Comparison of ENCODE assay signal across 8 cellular contexts in the genomic region with DNA sequence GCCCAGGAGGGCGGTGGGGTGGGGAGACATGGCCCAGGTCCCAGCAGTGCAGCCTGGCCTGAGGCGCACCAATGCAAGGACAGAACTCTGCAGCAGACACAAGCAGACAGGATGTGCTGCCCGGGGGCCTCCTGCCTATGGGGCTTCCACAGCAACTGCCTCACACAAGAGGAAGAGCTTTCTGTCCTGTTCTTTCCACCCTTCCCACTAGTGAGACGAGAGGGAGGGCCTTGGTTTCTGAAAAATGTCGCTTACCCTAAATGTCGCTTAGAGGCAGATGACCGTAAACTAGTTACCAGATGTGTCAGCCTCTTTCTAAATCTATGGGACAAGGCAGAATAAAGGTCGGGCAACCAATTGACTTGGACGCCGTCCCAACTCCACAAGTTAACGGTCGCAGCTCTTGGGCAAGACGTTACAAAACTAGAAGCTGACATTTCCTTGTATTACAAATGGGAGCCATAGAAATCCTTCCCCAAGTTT. TPM values are rescaled to one million over a fixed set of nuclear protein-coding genes. Genes with fewer than 3 reads are reported as not detected.
DNase-seq lines count a peak whose midpoint lies in the region; ATAC-seq and TF ChIP-seq lines count a peak whose summit lies in the region.

A gene with protein sequence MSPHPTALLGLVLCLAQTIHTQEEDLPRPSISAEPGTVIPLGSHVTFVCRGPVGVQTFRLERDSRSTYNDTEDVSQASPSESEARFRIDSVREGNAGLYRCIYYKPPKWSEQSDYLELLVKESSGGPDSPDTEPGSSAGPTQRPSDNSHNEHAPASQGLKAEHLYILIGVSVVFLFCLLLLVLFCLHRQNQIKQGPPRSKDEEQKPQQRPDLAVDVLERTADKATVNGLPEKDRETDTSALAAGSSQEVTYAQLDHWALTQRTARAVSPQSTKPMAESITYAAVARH (minus strand): TSS at position 157 of the 483 bp plus-strand sequence. CDS start 127 bp downstream, at position 30.

- 35% methylated on average over 11 of the region's 13 CpGs for WGBS in mammary epithelial cell (ENCODE audit: low coverage, missing lambda C conversion rate)
- WGBS in urinary bladder: 44% methylated on average over 13 of the region's 13 CpGs

- in situ Hi-C loops in mammary epithelial cell (cut with MboI; ENCODE audit: low sequenced_read_pairs in 2 of 2): no loop called here

- no peak within 1 kb of the TSS for H3K27ac ChIP-seq in mammary epithelial cell (ENCODE audit: insufficient read depth, low read depth, low read length)
- peak within 1 kb of the TSS; percentile 56 for H3K27ac ChIP-seq in muscle layer of duodenum (ENCODE audit: low read length)
- H3K27ac ChIP-seq in urinary bladder (ENCODE audit: low read depth): no peak within 1 kb of the TSS

- no peaks in the 10 kb centered on the region for H3K4me1 Mint-ChIP-seq in MCF 10A (ENCODE audit: insufficient read depth, unreplicated experiment)
- H3K4me1 Mint-ChIP-seq in activated naive CD8-positive, alpha-beta T cell treated with anti-CD3 and anti-CD28 coated beads, Interleukin-2, amount 50 U/mL, for 24 hours: peaks cover 79% of the 10 kb centered on the region

- H3K27me3 Mint-ChIP-seq in MCF 10A (ENCODE audit: insufficient read depth, unreplicated experiment): no peaks in the 10 kb centered on the region
- H3K27me3 Mint-ChIP-seq in activated naive CD8-positive, alpha-beta T cell treated with anti-CD3 and anti-CD28 coated beads, Interleukin-2, amount 50 U/mL, for 24 hours: peaks cover 6% of the 10 kb centered on the region

- BruUV-seq in MCF 10A (replicated peaks; lab: Mats Ljungman, UMichigan) (no TSS peak), mammary epithelial cell (replicated peaks; lab: Mats Ljungman, UMichigan) (no TSS peak)

- H3K4me1 ChIP-seq in mammary epithelial cell (ENCODE audit: insufficient read depth, low read length): no peaks in the 10 kb centered on the region
- no peaks in the 10 kb centered on the region for H3K4me1 ChIP-seq in muscle layer of duodenum (ENCODE audit: control insufficient read depth in 1 of 2, insufficient read depth in 2 of 2, low read length in 2 of 2)
- no peaks in the 10 kb centered on the region for H3K4me1 ChIP-seq in urinary bladder (ENCODE audit: insufficient read depth)

- H3K27me3 ChIP-seq in mammary epithelial cell (ENCODE audit: insufficient read depth, low read length) (no peaks in the 10 kb centered on the region), muscle layer of duodenum (ENCODE audit: low read depth, low read length) (no peaks in the 10 kb centered on the region)

- H3K9me3 Mint-ChIP-seq in MCF 10A (ENCODE audit: unreplicated experiment): no peaks in the 10 kb centered on the region
- H3K9me3 Mint-ChIP-seq in activated naive CD8-positive, alpha-beta T cell treated with anti-CD3 and anti-CD28 coated beads, Interleukin-2, amount 50 U/mL, for 24 hours: no peaks in the 10 kb centered on the region

- POLR2A ChIA-PET in MCF 10A (lab: Yijun Ruan, JAX): interaction anchor here (0.6 kb wide), 1 partner anchor 925 kb away, joined by 3 read pairs; no protein-coding TSS in a partner anchor

- CTCF ChIA-PET in MCF 10A (lab: Yijun Ruan, JAX): interaction anchor here (1.6 kb wide), 1 partner anchor 26 kb away, joined by 5 read pairs; no protein-coding TSS in a partner anchor
- CTCF ChIA-PET in mammary epithelial cell (lab: Charles Lee; ENCODE audit: low non-redundant PET): no interaction called here

- no peak within 1 kb of the TSS for H3K4me3 Mint-ChIP-seq in MCF 10A (ENCODE audit: unreplicated experiment)
- peak within 1 kb of the TSS; percentile 84 for H3K4me3 Mint-ChIP-seq in activated naive CD8-positive, alpha-beta T cell treated with anti-CD3 and anti-CD28 coated beads, Interleukin-2, amount 50 U/mL, for 24 hours

- TF ChIP-seq CTCF in MCF 10A (IDR thresholded peaks at IDR 0.05; ENCODE audit: unreplicated experiment) (no peak), mammary epithelial cell (conservative IDR thresholded peaks at IDR 0.05 in 1 of 2, IDR thresholded peaks at IDR 0.05 in 1 of 2; ENCODE audit: extremely low read depth in 1 of 2, insufficient read depth in 1 of 2, low read depth in 1 of 2, low read length in 2 of 2) (no peak)

- H3K4me3 ChIP-seq in mammary epithelial cell (replicated peaks in 1 of 3; ENCODE audit: insufficient read depth in 1 of 3, low read depth in 2 of 3, low read length in 3 of 3) (no peak within 1 kb of the TSS), muscle layer of duodenum (ENCODE audit: low read depth in 1 of 2, low read length in 2 of 2) (peak within 1 kb of the TSS; percentile 39 to 40), urinary bladder (ENCODE audit: low read depth, low read length) (no peak within 1 kb of the TSS)

- H4K20me1 ChIP-seq in mammary epithelial cell (ENCODE audit: insufficient read depth, low read length): no peaks in the 10 kb centered on the region

- H3K9ac ChIP-seq in mammary epithelial cell (ENCODE audit: insufficient read depth, low read length): no peak within 1 kb of the TSS

- H3K36me3 ChIP-seq in mammary epithelial cell (ENCODE audit: insufficient read depth, low read length) (no peaks in the 10 kb centered on the region), muscle layer of duodenum (ENCODE audit: control insufficient read depth in 1 of 2, insufficient read depth in 2 of 2, low read length in 2 of 2) (no peaks in the 10 kb centered on the region), urinary bladder (ENCODE audit: insufficient read depth) (no peaks in the 10 kb centered on the region)

- intact Hi-C loops in MCF 10A (cut with micrococcal nuclease) (no loop called here), mammary epithelial cell (cut with micrococcal nuclease) (no loop called here)

- dilution Hi-C loops in mammary epithelial cell (cut with HindIII; ENCODE audit: low sequenced_read_pairs): no loop called here

- no peak within 1 kb of the TSS for H3K27ac Mint-ChIP-seq in MCF 10A (ENCODE audit: low read depth, unreplicated experiment)
- H3K27ac Mint-ChIP-seq in activated naive CD8-positive, alpha-beta T cell treated with anti-CD3 and anti-CD28 coated beads, Interleukin-2, amount 50 U/mL, for 24 hours: peak within 1 kb of the TSS; percentile 86

- no peaks in the 10 kb centered on the region for H3K36me3 Mint-ChIP-seq in MCF 10A (ENCODE audit: insufficient read depth, unreplicated experiment)
- H3K36me3 Mint-ChIP-seq in activated naive CD8-positive, alpha-beta T cell treated with anti-CD3 and anti-CD28 coated beads, Interleukin-2, amount 50 U/mL, for 24 hours (ENCODE audit: low read depth): peaks cover 4% of the 10 kb centered on the region

- peaks cover 3% of the 10 kb centered on the region for H3K9me3 ChIP-seq in mammary epithelial cell (replicated peaks; ENCODE audit: insufficient read depth, low read length)
- H3K9me3 ChIP-seq in muscle layer of duodenum (ENCODE audit: control insufficient read depth in 1 of 2, low read length in 2 of 2): no peaks in the 10 kb centered on the region

- H2AFZ ChIP-seq in mammary epithelial cell (ENCODE audit: low read depth, low read length): no peak within 1 kb of the TSS

- DNase-seq in MCF 10A (ENCODE audit: unreplicated experiment): peak; percentile 33
- no peak for DNase-seq in mammary epithelial cell
- peak; percentile 69 for DNase-seq in activated naive CD8-positive, alpha-beta T cell treated with anti-CD3 and anti-CD28 coated beads, Interleukin-2, amount 50 U/mL, for 24 hours
- DNase-seq in NCI-H1436 treated with DMSO at 0.1 percent for 48 hours (lab: John Stamatoyannopoulos, UW): no peak

- no peaks in the 10 kb centered on the region for H3K79me2 ChIP-seq in mammary epithelial cell (ENCODE audit: insufficient read depth, low read length)

- H3K4me2 ChIP-seq in mammary epithelial cell (ENCODE audit: insufficient read depth, low read depth, low read length): no peak within 1 kb of the TSS

- peak; percentile 91 for ATAC-seq in activated naive CD8-positive, alpha-beta T cell treated with anti-CD3 and anti-CD28 coated beads, Interleukin-2, amount 50 U/mL, for 24 hours
- no peak for ATAC-seq in HG03521 (IDR thresholded peaks at IDR 0.05; ENCODE audit: unreplicated experiment)
- no peak for ATAC-seq in GM19397 (IDR thresholded peaks at IDR 0.05; ENCODE audit: unreplicated experiment)

RNA-seq across cellular contexts. Expression of the gene that starts here (rescaled TPM):
- not detected in 2 replicates for total RNA-seq in MCF 10A (2022)
- total RNA-seq in mammary epithelial cell: not detected
- polyA plus RNA-seq in mammary epithelial cell: not detected
- polyA minus RNA-seq in mammary epithelial cell: not detected
- 11.8 TPM for total RNA-seq in urinary bladder
- polyA plus RNA-seq in urinary bladder: 21.3 TPM

Comparison
In these comparisons a context has a peak if more than half of its experiments do, and no peak if none do; other contexts are left out.
1. RNA of the gene that starts here (total RNA-seq): 11.8 TPM in urinary bladder (single experiment); not detected in MCF 10A and not detected in mammary epithelial cell; every median in the first group is over 10 times any median in the second.
2. RNA of the gene that starts here (polyA plus RNA-seq): 21.3 TPM in urinary bladder (single experiment); not detected in mammary epithelial cell (single experiment); every median in the first group is over 10 times any median in the second.
3. Peak in DNase-seq in MCF 10A; RNA of the gene not detected or under 1 TPM.
4. H3K4me3 ChIP-seq: peak in muscle layer of duodenum (2 of 2); none in mammary epithelial cell (0 of 3) and urinary bladder (single experiment).